Comparison of ENCODE assay signal across 9 cellular contexts in the genomic region with DNA sequence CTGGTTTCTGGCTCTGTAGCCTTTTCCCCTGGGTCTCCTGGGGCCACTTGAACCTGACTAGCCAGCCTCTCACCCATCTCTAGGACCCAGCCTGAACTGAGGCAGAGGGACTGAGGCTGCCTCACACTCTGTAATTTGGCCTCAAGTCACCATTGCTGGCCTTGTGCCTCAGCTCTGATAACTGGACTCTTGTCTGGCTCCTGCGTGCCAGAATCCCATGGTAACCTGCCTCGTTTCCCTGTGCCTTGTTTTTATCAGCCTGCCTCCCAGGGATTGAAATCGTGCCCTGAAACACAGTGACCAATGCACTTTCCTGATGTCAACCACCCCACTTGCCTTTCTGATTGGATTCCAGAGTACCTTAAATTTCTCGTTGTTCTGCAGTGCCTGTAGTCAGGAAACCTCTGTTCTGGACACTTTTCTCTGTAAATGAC. TPM values are rescaled to one million over a fixed set of nuclear protein-coding genes. Genes with fewer than 3 reads are reported as not detected.
A peak's percentile ranks its signal among the peaks of the same experiment; 100 is the strongest.
DNase-seq lines count a peak whose midpoint lies in the region; ATAC-seq and TF ChIP-seq lines count a peak whose summit lies in the region.
"Had no signal": no experiment of that assay in that cellular context is flagged by ENCODE, and none has a peak within 500 bp of the region (broad histone marks: within the 10 kb centered on the region; RNA-seq: fewer than 3 reads in every experiment).

No MANE protein-coding gene starts in this region.

- no peak for DNase-seq in activated naive CD4-positive, alpha-beta T cell treated with Interleukin-2 at 50 U/mL for 16 hours
- DNase-seq in dedifferentiated amniotic fluid mesenchymal stem cell (ENCODE audit: extremely low spot score): peak; percentile 27
- no peak for DNase-seq in mesothelial cell of epicardium (ENCODE audit: low spot score in 2 of 2, unreplicated experiment in 2 of 2)
- DNase-seq in ureter (ENCODE audit: low spot score): peak; percentile 77
- no peak for DNase-seq in omental fat pad (ENCODE audit: low spot score)
- DNase-seq: NCI-H1694 treated with DMSO at 0.1 percent for 48 hours had no signal

- no peaks in the 10 kb centered on the region for H3K9me3 Mint-ChIP-seq in activated naive CD4-positive, alpha-beta T cell treated with anti-CD3 and anti-CD28 coated beads, Interleukin-2, amount 50 U/mL, for 24 hours
- H3K9me3 Mint-ChIP-seq in mesothelial cell of epicardium: peaks cover 4% of the 10 kb centered on the region

- H3K4me3 Mint-ChIP-seq in activated naive CD4-positive, alpha-beta T cell treated with anti-CD3 and anti-CD28 coated beads, Interleukin-2, amount 50 U/mL, for 24 hours: peak overlapping the region; percentile 47
- H3K4me3 Mint-ChIP-seq in mesothelial cell of epicardium: no peak overlapping the region

- no peak for TF ChIP-seq CTCF in mesothelial cell of epicardium (IDR thresholded peaks at IDR 0.05; ENCODE audit: unreplicated experiment)
- TF ChIP-seq CTCF in omental fat pad (IDR thresholded peaks at IDR 0.05): no peak

- peak overlapping the region; percentile 75 for H3K27ac Mint-ChIP-seq in activated naive CD4-positive, alpha-beta T cell treated with anti-CD3 and anti-CD28 coated beads, Interleukin-2, amount 50 U/mL, for 24 hours
- peak overlapping the region; percentile 89 for H3K27ac Mint-ChIP-seq in mesothelial cell of epicardium

- H3K27me3 Mint-ChIP-seq in activated naive CD4-positive, alpha-beta T cell treated with anti-CD3 and anti-CD28 coated beads, Interleukin-2, amount 50 U/mL, for 24 hours: no peaks in the 10 kb centered on the region
- no peaks in the 10 kb centered on the region for H3K27me3 Mint-ChIP-seq in mesothelial cell of epicardium (ENCODE audit: low read depth)

- ATAC-seq in GM18511 (IDR thresholded peaks at IDR 0.05; ENCODE audit: unreplicated experiment) (no peak), omental fat pad (ENCODE audit: low FRiP score) (no peak), HG02798 (IDR thresholded peaks at IDR 0.05; ENCODE audit: poor library complexity, unreplicated experiment) (no peak)

- peaks cover 20% of the 10 kb centered on the region for H3K36me3 Mint-ChIP-seq in activated naive CD4-positive, alpha-beta T cell treated with anti-CD3 and anti-CD28 coated beads, Interleukin-2, amount 50 U/mL, for 24 hours
- H3K36me3 Mint-ChIP-seq in mesothelial cell of epicardium: peaks cover 7% of the 10 kb centered on the region

- H3K4me1 Mint-ChIP-seq in activated naive CD4-positive, alpha-beta T cell treated with anti-CD3 and anti-CD28 coated beads, Interleukin-2, amount 50 U/mL, for 24 hours: peaks cover 91% of the 10 kb centered on the region
- peaks cover 58% of the 10 kb centered on the region for H3K4me1 Mint-ChIP-seq in mesothelial cell of epicardium

RNA-seq across cellular contexts. Expression of a gene that starts 27.9 kb away (rescaled TPM):
- 52.9 to 57.1 TPM (median 56.6 TPM) in 3 replicates for total RNA-seq in mesothelial cell of epicardium
- total RNA-seq in ureter: 55.7 TPM
- total RNA-seq in omental fat pad: 10 to 100 TPM; 31.5 to 52.8 (median 44.3) TPM

Comparison
In these comparisons a context has a peak if more than half of its experiments do, and no peak if none do; other contexts are left out.
1. DNase-seq: peak in dedifferentiated amniotic fluid mesenchymal stem cell (single experiment) and ureter (single experiment); none in activated naive CD4-positive, alpha-beta T cell treated with Interleukin-2 at 50 U/mL for 16 hours (single experiment), mesothelial cell of epicardium (0 of 2) and omental fat pad (single experiment).